19 cellular contexts compared by ENCODE assay signal in the genomic region with DNA sequence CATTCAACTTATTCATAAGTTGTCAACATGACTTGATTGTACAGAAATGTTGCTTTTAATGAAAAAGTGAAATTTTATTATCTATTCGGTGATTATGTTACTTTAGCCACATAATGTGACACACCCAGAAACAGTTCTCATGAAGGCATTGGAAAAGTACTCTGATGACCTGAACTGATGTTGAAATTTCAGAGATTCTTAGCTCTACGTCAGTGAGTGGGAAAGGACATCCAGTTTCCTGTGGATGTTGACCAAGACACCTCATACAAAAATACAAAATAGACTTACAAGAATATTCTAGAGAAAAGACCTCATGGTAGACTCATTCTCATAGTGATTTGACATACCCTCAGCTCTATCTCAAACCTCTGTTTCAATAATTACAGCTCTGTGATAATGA. TPM values are rescaled to one million over a fixed set of nuclear protein-coding genes. Genes with fewer than 3 reads are reported as not detected.
DNase-seq lines count a peak whose midpoint lies in the region; ATAC-seq, FAIRE-seq and TF ChIP-seq lines count a peak whose summit lies in the region.
"Had no signal": no experiment of that assay in that cellular context is flagged by ENCODE, and none has a peak within 500 bp of the region (broad histone marks: within the 10 kb centered on the region; RNA-seq: fewer than 3 reads in every experiment).

No MANE protein-coding gene starts in this region.

- H3K36me3 ChIP-seq in ACC112 (ENCODE audit: insufficient read depth, low read length) (no peaks in the 10 kb centered on the region), kidney (ENCODE audit: control insufficient read depth in 1 of 2, insufficient read depth in 2 of 2, low read length in 2 of 2) (no peaks in the 10 kb centered on the region), hepatocyte (replicated peaks; ENCODE audit: insufficient read depth, low read depth) (no peaks in the 10 kb centered on the region)
- H3K36me3 ChIP-seq: MG63 had no signal

- H3K79me2 ChIP-seq in ACC112 (ENCODE audit: control insufficient read depth, insufficient read depth, low read length, unreplicated experiment), result no peaks in the 10 kb centered on the region
- no peaks in the 10 kb centered on the region for H3K79me2 ChIP-seq in hepatocyte

- H3K4me1 ChIP-seq in ACC112 (ENCODE audit: control insufficient read depth, insufficient read depth, low read length, unreplicated experiment), result peaks cover 30% of the 10 kb centered on the region
- H3K4me1 ChIP-seq in kidney (ENCODE audit: control insufficient read depth in 1 of 2, insufficient read depth in 1 of 2, low read depth in 1 of 2, low read length in 2 of 2), result no peaks in the 10 kb centered on the region
- H3K4me1 ChIP-seq in hepatocyte (ENCODE audit: insufficient read depth), result no peaks in the 10 kb centered on the region

- TF ChIP-seq CTCF in choroid plexus epithelial cell (conservative IDR thresholded peaks at IDR 0.05; ENCODE audit: low read depth, low read length), result no peak
- TF ChIP-seq CTCF in kidney (IDR thresholded peaks at IDR 0.05; ENCODE audit: borderline replicate concordance, extremely low read depth, insufficient read depth), result no peak
- TF ChIP-seq CTCF in hepatocyte (IDR thresholded peaks at IDR 0.05; ENCODE audit: poor library complexity), result no peak

- ATAC-seq in GM18867 (IDR thresholded peaks at IDR 0.05; ENCODE audit: unreplicated experiment), result no peak
- ATAC-seq: HCT116 had no signal

- no peaks in the 10 kb centered on the region for H4K20me1 ChIP-seq in hepatocyte (ENCODE audit: insufficient read depth, poor library complexity, severe bottlenecking)

- no peak for FAIRE-seq in kidney (lab: Jason Lieb, UNC)
- FAIRE-seq: GM12892 had no signal

- peak overlapping the region; percentile 76 for H3K27ac ChIP-seq in ACC112 (ENCODE audit: low read depth, low read length)
- no peak overlapping the region for H3K27ac ChIP-seq in kidney (ENCODE audit: low read depth in 2 of 2, low read length in 2 of 2)
- H3K27ac ChIP-seq in hepatocyte, result no peak overlapping the region
- H3K27ac ChIP-seq: 22Rv1, HL-60 had no signal

- peak; percentile 34 for DNase-seq in LHCN-M2 (ENCODE audit: low read depth)
- peak; percentile 79 for DNase-seq in choroid plexus epithelial cell (ENCODE audit: low read depth)
- DNase-seq in iris pigment epithelial cell (ENCODE audit: low read depth), result peak; percentile 92
- no peak for DNase-seq in HEK293T (ENCODE audit: extremely low spot score)
- no peak for DNase-seq in kidney
- no peak for DNase-seq in hepatocyte (ENCODE audit: low spot score)
- DNase-seq: AML-193, Calu3, KG1, MG63, NCI-H1105, NCI-H187, NCI-H774 had no signal

- POLR2A ChIA-PET in HEK293T (lab: Yijun Ruan, JAX), result no interaction called here

- H2AFZ ChIP-seq in ACC112 (ENCODE audit: low read length, unreplicated experiment) (no peak overlapping the region), hepatocyte (no peak overlapping the region)

- CTCF ChIA-PET in HEK293T (lab: Yijun Ruan, JAX), result no interaction called here

- no peaks in the 10 kb centered on the region for H3K9me3 ChIP-seq in kidney (ENCODE audit: control insufficient read depth in 1 of 2, low read length in 2 of 2)
- H3K9me3 ChIP-seq in hepatocyte (ENCODE audit: low read depth), result no peaks in the 10 kb centered on the region
- H3K9me3 ChIP-seq: MG63 had no signal

- no peak overlapping the region for H3K4me2 ChIP-seq in hepatocyte

- no peak overlapping the region for H3K4me3 ChIP-seq in ACC112 (ENCODE audit: low read depth, low read length)
- no peak overlapping the region for H3K4me3 ChIP-seq in choroid plexus epithelial cell (ENCODE audit: low read depth, low read length)
- H3K4me3 ChIP-seq in kidney (ENCODE audit: low read length in 2 of 2), result no peak overlapping the region
- no peak overlapping the region for H3K4me3 ChIP-seq in hepatocyte
- H3K4me3 ChIP-seq: MG63 had no signal

- no peak overlapping the region for H3K9ac ChIP-seq in kidney (ENCODE audit: low read length in 2 of 2)

- WGBS in hepatocyte (ENCODE audit: low lambda C conversion rate, missing lambda C conversion rate), result 86% methylated on average over 2 of the region's 2 CpGs

- H3K27me3 ChIP-seq in ACC112 (ENCODE audit: insufficient read depth, low read length) (no peaks in the 10 kb centered on the region), hepatocyte (no peaks in the 10 kb centered on the region)
- H3K27me3 ChIP-seq: MG63 had no signal

- intact Hi-C loops in kidney (cut with DNase I), result no loop called here

- H3K9me2 ChIP-seq in hepatocyte (replicated peaks; ENCODE audit: insufficient read depth), result no peaks in the 10 kb centered on the region

TF ChIP-seq in HEK293T, 16 proteins besides CTCF, POLR2A, EP300 and RAD21:
- TF ChIP-seq TARDBP (IDR thresholded peaks at IDR 0.05), result no peak
- TF ChIP-seq HDGF (IDR thresholded peaks at IDR 0.05; ENCODE audit: borderline replicate concordance), result no peak
- TF ChIP-seq NFRKB (IDR thresholded peaks at IDR 0.05), result no peak
- no peak for TF ChIP-seq BHLHE40 (IDR thresholded peaks at IDR 0.05; ENCODE audit: borderline replicate concordance)
- TF ChIP-seq LEF1 (IDR thresholded peaks at IDR 0.05; ENCODE audit: borderline replicate concordance), result no peak
- no peak for TF ChIP-seq FOXM1 (IDR thresholded peaks at IDR 0.05; ENCODE audit: borderline replicate concordance)
- TF ChIP-seq ELF4 (IDR thresholded peaks at IDR 0.05), result no peak
- no peak for TF ChIP-seq SP1 (IDR thresholded peaks at IDR 0.05)
- TF ChIP-seq FOXK2 (IDR thresholded peaks at IDR 0.05), result no peak
- TF ChIP-seq, protein P1, sequence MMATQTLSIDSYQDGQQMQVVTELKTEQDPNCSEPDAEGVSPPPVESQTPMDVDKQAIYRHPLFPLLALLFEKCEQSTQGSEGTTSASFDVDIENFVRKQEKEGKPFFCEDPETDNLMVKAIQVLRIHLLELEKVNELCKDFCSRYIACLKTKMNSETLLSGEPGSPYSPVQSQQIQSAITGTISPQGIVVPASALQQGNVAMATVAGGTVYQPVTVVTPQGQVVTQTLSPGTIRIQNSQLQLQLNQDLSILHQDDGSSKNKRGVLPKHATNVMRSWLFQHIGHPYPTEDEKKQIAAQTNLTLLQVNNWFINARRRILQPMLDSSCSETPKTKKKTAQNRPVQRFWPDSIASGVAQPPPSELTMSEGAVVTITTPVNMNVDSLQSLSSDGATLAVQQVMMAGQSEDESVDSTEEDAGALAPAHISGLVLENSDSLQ (IDR thresholded peaks at IDR 0.05), result no peak
- TF ChIP-seq ARNT (IDR thresholded peaks at IDR 0.05), result no peak
- TF ChIP-seq FOXA1 (IDR thresholded peaks at IDR 0.05), result no peak
- TF ChIP-seq CTBP1 (IDR thresholded peaks at IDR 0.05; ENCODE audit: borderline replicate concordance), result no peak
- no peak for TF ChIP-seq L3MBTL2 (conservative IDR thresholded peaks at IDR 0.05)
- no peak for TF ChIP-seq SUZ12 (IDR thresholded peaks at IDR 0.05)
- TF ChIP-seq ZNF384 (IDR thresholded peaks at IDR 0.05), result no peak
TF ChIP-seq in HEK293T: peak in this region for 0.

RNA-seq across cellular contexts. Expression of a gene that starts 37.2 kb away (rescaled TPM):
- total RNA-seq in LHCN-M2 (2014; rRNA removed) (5.6 and 6.8 TPM in 2 replicates), kidney (1.4 TPM), hepatocyte (4.1 and 4.7 TPM in 2 replicates)
- polyA plus RNA-seq in LHCN-M2 (2012), result 11.3 TPM
- polyA plus RNA-seq in kidney (ENCODE audit: insufficient read depth, low read depth, low replicate concordance) (not detected), hepatocyte (1.8 and 2.2 TPM in 2 replicates)

Comparison
In these comparisons a context has a peak if more than half of its experiments do, and no peak if none do; other contexts are left out.
1. DNase-seq: peak in LHCN-M2 (single experiment), choroid plexus epithelial cell (single experiment) and iris pigment epithelial cell (single experiment); none in HEK293T (single experiment), kidney (single experiment) and hepatocyte (single experiment).